8 cellular contexts compared by ENCODE assay signal in genomic region chr2:236343400-236344161, GRCh38.
DNase-seq lines count a peak whose midpoint lies in the region; ATAC-seq and TF ChIP-seq lines count a peak whose summit lies in the region.

No MANE protein-coding gene starts in this region.

- H3K27ac Mint-ChIP-seq in activated CD4-positive, alpha-beta T cell treated with anti-CD3 and anti-CD28 coated beads, Interleukin-2, amount 10 ng/mL, durations not matched to agents 7 days and 5 days = no peak overlapping the region
- H3K27ac Mint-ChIP-seq in nephron progenitor cell = no peak overlapping the region

- H3K4me1 ChIP-seq in esophagus muscularis mucosa = peaks cover 0 to 7% (median 5%) of the 10 kb centered on the region in 4 donors

- POLR2A ChIA-PET in activated CD4-positive, alpha-beta T cell treated with anti-CD3 and anti-CD28 coated beads, Interleukin-2, amount 10 ng/mL, durations not matched to agents 7 days and 5 days (lab: Charles Lee) = no interaction called here

- TF ChIP-seq POLR2A in esophagus muscularis mucosa (IDR thresholded peaks at IDR 0.05; ENCODE audit: low read depth) = no peak

- H3K27me3 ChIP-seq in esophagus muscularis mucosa = no peaks in the 10 kb centered on the region

- peak; percentile 70 to 86 (median 75) for TF ChIP-seq CTCF in esophagus muscularis mucosa (IDR thresholded peaks at IDR 0.05)
- peak; percentile 80 for TF ChIP-seq CTCF in nephron progenitor cell (IDR thresholded peaks at IDR 0.05)

- TF ChIP-seq EP300 in esophagus muscularis mucosa (IDR thresholded peaks at IDR 0.05) = no peak

- H3K4me3 Mint-ChIP-seq in activated CD4-positive, alpha-beta T cell treated with anti-CD3 and anti-CD28 coated beads, Interleukin-2, amount 10 ng/mL, durations not matched to agents 7 days and 5 days = no peak overlapping the region
- H3K4me3 Mint-ChIP-seq in nephron progenitor cell = no peak overlapping the region

- no peaks in the 10 kb centered on the region for H3K9me3 ChIP-seq in esophagus muscularis mucosa

- no peaks in the 10 kb centered on the region for H3K36me3 Mint-ChIP-seq in activated CD4-positive, alpha-beta T cell treated with anti-CD3 and anti-CD28 coated beads, Interleukin-2, amount 10 ng/mL, durations not matched to agents 7 days and 5 days (ENCODE audit: low read depth)
- H3K36me3 Mint-ChIP-seq in nephron progenitor cell (ENCODE audit: low read depth) = peaks cover 24% of the 10 kb centered on the region

- DNase-seq in CD1c-positive myeloid dendritic cell (ENCODE audit: extremely low spot score) (peak; percentile 71), NCI-H345 treated with DMSO at 0.1 percent for 48 hours (lab: John Stamatoyannopoulos, UW; ENCODE audit: unreplicated experiment) (peak; percentile 43), esophagus muscularis mucosa (ENCODE audit: extremely low spot score) (no peak), nephron progenitor cell (peak; percentile 59)
- DNase-seq in activated CD4-positive, alpha-beta T cell treated with anti-CD3 and anti-CD28 coated beads, Interleukin-2, amount 10 ng/mL, durations not matched to agents 7 days and 5 days = peak; percentile 65

- H3K4me1 Mint-ChIP-seq in activated CD4-positive, alpha-beta T cell treated with anti-CD3 and anti-CD28 coated beads, Interleukin-2, amount 10 ng/mL, durations not matched to agents 7 days and 5 days = no peaks in the 10 kb centered on the region
- H3K4me1 Mint-ChIP-seq in nephron progenitor cell = peaks cover 34% of the 10 kb centered on the region

- ATAC-seq in GM21619 (IDR thresholded peaks at IDR 0.05; ENCODE audit: unreplicated experiment) (peak; percentile 62), HG02885 (IDR thresholded peaks at IDR 0.05; ENCODE audit: poor library complexity, unreplicated experiment) (no peak), GM21528 (IDR thresholded peaks at IDR 0.05; ENCODE audit: low FRiP score, unreplicated experiment) (no peak)

- no peaks in the 10 kb centered on the region for H3K27me3 Mint-ChIP-seq in activated CD4-positive, alpha-beta T cell treated with anti-CD3 and anti-CD28 coated beads, Interleukin-2, amount 10 ng/mL, durations not matched to agents 7 days and 5 days
- H3K27me3 Mint-ChIP-seq in nephron progenitor cell (ENCODE audit: low read depth, poor library complexity) = peaks cover 6% of the 10 kb centered on the region

- H3K36me3 ChIP-seq in esophagus muscularis mucosa = no peaks in the 10 kb centered on the region

- CTCF ChIA-PET in activated CD4-positive, alpha-beta T cell treated with anti-CD3 and anti-CD28 coated beads, Interleukin-2, amount 10 ng/mL, durations not matched to agents 7 days and 5 days (lab: Charles Lee) = interaction anchor here (0.7 kb wide), 1 partner anchor 39 kb away, joined by 3 read pairs; no protein-coding TSS in a partner anchor

- 54% methylated on average over 10 of the region's 10 CpGs for WGBS in esophagus muscularis mucosa

- no peak overlapping the region for H3K27ac ChIP-seq in esophagus muscularis mucosa (replicated peaks in 1 of 4)

- intact Hi-C loops in esophagus muscularis mucosa (cut with DNase I) = loop anchor here (10.0 kb wide), 1 partner anchor 221 kb away; the partner anchor contains the start of gene ACKR3

- H3K9me3 Mint-ChIP-seq in activated CD4-positive, alpha-beta T cell treated with anti-CD3 and anti-CD28 coated beads, Interleukin-2, amount 10 ng/mL, durations not matched to agents 7 days and 5 days = no peaks in the 10 kb centered on the region
- peaks cover 20% of the 10 kb centered on the region for H3K9me3 Mint-ChIP-seq in nephron progenitor cell

- H3K4me3 ChIP-seq in esophagus muscularis mucosa = no peak overlapping the region
